Comparison of ENCODE assay signal across 8 cellular contexts in the genomic region with DNA sequence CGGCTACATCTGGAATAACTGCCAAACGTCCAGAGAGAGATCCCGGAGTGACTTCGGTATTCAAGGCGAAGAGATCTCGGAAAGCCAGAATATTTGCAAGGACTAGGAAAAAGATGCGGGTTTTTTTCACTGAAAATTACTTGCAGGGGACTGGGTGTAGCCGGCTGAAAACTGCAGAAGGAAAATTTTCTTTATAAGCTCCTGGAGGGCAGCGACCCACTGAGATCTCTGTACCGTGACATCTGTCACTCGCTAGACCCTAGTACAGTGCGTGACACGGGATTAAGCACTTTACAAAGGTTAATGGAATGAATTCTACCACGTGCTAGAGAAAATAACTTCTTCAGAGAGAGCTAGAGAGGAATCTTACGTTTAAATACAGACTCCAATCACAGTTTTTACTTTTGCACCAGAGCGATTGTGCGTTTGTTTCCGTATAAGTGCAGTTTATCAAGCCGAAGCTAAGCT. TPM values are rescaled to one million over a fixed set of nuclear protein-coding genes. Genes with fewer than 3 reads are reported as not detected.
DNase-seq lines count a peak whose midpoint lies in the region; ATAC-seq and TF ChIP-seq lines count a peak whose summit lies in the region.

No MANE protein-coding gene starts in this region.

- no peaks in the 10 kb centered on the region for H3K27me3 Mint-ChIP-seq in activated B cell treated with CpG ODN at 0.5 μM for 24 hours

- ATAC-seq in activated B cell treated with CpG ODN at 0.5 μM for 24 hours (ENCODE audit: low read depth), result no peak
- no peak for ATAC-seq in HG03460 (IDR thresholded peaks at IDR 0.05; ENCODE audit: unreplicated experiment)
- no peak for ATAC-seq in HG03108 (IDR thresholded peaks at IDR 0.05; ENCODE audit: unreplicated experiment)

- TF ChIP-seq POLR2A in spleen (IDR thresholded peaks at IDR 0.05), result no peak

- H3K9me3 Mint-ChIP-seq in activated B cell treated with CpG ODN at 0.5 μM for 24 hours, result no peaks in the 10 kb centered on the region

- DNase-seq in HEK293T (ENCODE audit: extremely low spot score) (peak; percentile 12), activated B cell treated with CpG ODN at 0.5 μM for 24 hours (no peak), spleen (no peak), GM13976 (ENCODE audit: low spot score) (no peak), hepatic stellate cell (ENCODE audit: low spot score) (no peak)

- intact Hi-C loops in activated B cell treated with CpG ODN at 0.5 μM for 24 hours (cut with micrococcal nuclease), result loop anchor here (1.0 to 5.0 kb wide), 5 partner anchors 35 to 1795 kb away; a partner anchor contains a TSS
- intact Hi-C loops in spleen (cut with DNase I; ENCODE audit: low total_unique reads), result loop anchor here (10.0 kb wide), 1 partner anchor 208 kb away; a partner anchor contains a TSS

- peaks cover 9% of the 10 kb centered on the region for H3K36me3 Mint-ChIP-seq in activated B cell treated with CpG ODN at 0.5 μM for 24 hours (ENCODE audit: low read depth)

- no peak overlapping the region for H3K9ac ChIP-seq in iPS-15b (ENCODE audit: low read depth, low read length)

- H3K27me3 ChIP-seq in iPS-15b (ENCODE audit: control insufficient read depth, insufficient read depth, low read length), result peaks cover 30% of the 10 kb centered on the region
- H3K27me3 ChIP-seq in spleen (replicated peaks in 1 of 7), result no peaks in the 10 kb centered on the region

- H3K27ac Mint-ChIP-seq in activated B cell treated with CpG ODN at 0.5 μM for 24 hours, result peak overlapping the region; percentile 90

- CTCF ChIA-PET in HEK293T (lab: Yijun Ruan, JAX), result no interaction called here
- CTCF ChIA-PET in activated B cell treated with CpG ODN at 0.5 μM for 24 hours (lab: Charles Lee), result no interaction called here

- H3K36me3 ChIP-seq in iPS-15b (ENCODE audit: control insufficient read depth, insufficient read depth, low read length) (no peaks in the 10 kb centered on the region), spleen (no peaks in the 10 kb centered on the region)

- peak overlapping the region; percentile 71 to 96 (median 94) for H3K27ac ChIP-seq in spleen

- H3K9me3 ChIP-seq in iPS-15b (ENCODE audit: control insufficient read depth, insufficient read depth, low read length), result no peaks in the 10 kb centered on the region
- no peaks in the 10 kb centered on the region for H3K9me3 ChIP-seq in spleen

- in situ Hi-C loops in GM13976 (cut with MboI; ENCODE audit: low sequenced_read_pairs, unreplicated experiment), result no loop called here

- 1 to 3% (median 2%) methylated on average over 19 of the region's 19 CpGs for WGBS in spleen, 5 donors

- POLR2A ChIA-PET in HEK293T (lab: Yijun Ruan, JAX) (interaction anchor here (0.5 kb wide), 1 partner anchor 564 kb away, joined by 3 read pairs; no protein-coding TSS in a partner anchor), activated B cell treated with CpG ODN at 0.5 μM for 24 hours (lab: Charles Lee) (interaction anchor here (0.7 to 1.0 kb wide), 4 partner anchors 12 to 445 kb away, joined by 3 to 5 read pairs (median 3); a partner anchor contains a TSS)

- peak overlapping the region; percentile 93 for H3K4me3 Mint-ChIP-seq in activated B cell treated with CpG ODN at 0.5 μM for 24 hours

- H3K4me1 Mint-ChIP-seq in activated B cell treated with CpG ODN at 0.5 μM for 24 hours, result peaks cover 18% of the 10 kb centered on the region

- H3K4me1 ChIP-seq in iPS-15b (ENCODE audit: control insufficient read depth, insufficient read depth, low read length) (no peaks in the 10 kb centered on the region), spleen (peaks cover 0 to 40% (median 21%) of the 10 kb centered on the region in 6 donors)

- TF ChIP-seq CTCF in activated B cell treated with CpG ODN at 0.5 μM for 24 hours (IDR thresholded peaks at IDR 0.05) (no peak), spleen (IDR thresholded peaks at IDR 0.05 in 8 of 11, conservative IDR thresholded peaks at IDR 0.05 in 3 of 11) (no peak), GM13976 (IDR thresholded peaks at IDR 0.05; ENCODE audit: borderline replicate concordance, control extremely low read depth, extremely low read depth, insufficient read depth, missing control alignments) (no peak)

- H3K4me3 ChIP-seq in iPS-15b (ENCODE audit: low read depth, low read length) (peak overlapping the region; percentile 73), spleen (peak overlapping the region; percentile 71 to 97 (median 90))

TF ChIP-seq in HEK293T, 16 proteins besides CTCF, POLR2A, EP300 and RAD21:
- TF ChIP-seq, protein P1, sequence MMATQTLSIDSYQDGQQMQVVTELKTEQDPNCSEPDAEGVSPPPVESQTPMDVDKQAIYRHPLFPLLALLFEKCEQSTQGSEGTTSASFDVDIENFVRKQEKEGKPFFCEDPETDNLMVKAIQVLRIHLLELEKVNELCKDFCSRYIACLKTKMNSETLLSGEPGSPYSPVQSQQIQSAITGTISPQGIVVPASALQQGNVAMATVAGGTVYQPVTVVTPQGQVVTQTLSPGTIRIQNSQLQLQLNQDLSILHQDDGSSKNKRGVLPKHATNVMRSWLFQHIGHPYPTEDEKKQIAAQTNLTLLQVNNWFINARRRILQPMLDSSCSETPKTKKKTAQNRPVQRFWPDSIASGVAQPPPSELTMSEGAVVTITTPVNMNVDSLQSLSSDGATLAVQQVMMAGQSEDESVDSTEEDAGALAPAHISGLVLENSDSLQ (IDR thresholded peaks at IDR 0.05), result 0 out of 2 replicates have a peak, but pooled peaks have one; percentile 1
- no peak for TF ChIP-seq FOXA1 (IDR thresholded peaks at IDR 0.05)

RNA-seq across cellular contexts. Expression of a gene that starts 1.1 kb away (rescaled TPM):
- total RNA-seq in activated B cell treated with CpG ODN at 0.5 μM for 24 hours (11.9 and 12.6 TPM in 2 replicates), spleen (10 to 100 TPM; 19.3 to 48.7 (median 25.7) TPM)
- polyA plus RNA-seq in spleen, result 1 to 10 TPM; 1.8 to 3.3 (median 2.6) TPM
